In genomic region chr11:35785287-35786167, GRCh38 we compare ENCODE assay signal across 12 cellular contexts.
DNase-seq lines count a peak whose midpoint lies in the region; ATAC-seq, FAIRE-seq and TF ChIP-seq lines count a peak whose summit lies in the region.
"Had no signal": no experiment of that assay in that cellular context is flagged by ENCODE, and none has a peak within 500 bp of the region (broad histone marks: within the 10 kb centered on the region; RNA-seq: fewer than 3 reads in every experiment).

No MANE protein-coding gene starts in this region.

- no peak for TF ChIP-seq POLR2A in Peyer's patch (IDR thresholded peaks at IDR 0.05)

- DNase-seq in activated CD4-positive, alpha-beta T cell treated with anti-CD3 and anti-CD28 coated beads for 36 hours, result no peak
- no peak for DNase-seq in activated CD4-positive, alpha-beta T cell treated with anti-CD3 and anti-CD28 coated beads, Interleukin-2, amount 50 U/mL, for 48 hours
- DNase-seq in RWPE2 (ENCODE audit: low spot score) (no peak), osteocyte (ENCODE audit: extremely low spot score, unreplicated experiment) (no peak), kidney (no peak), Peyer's patch (no peak)
- DNase-seq: amygdala had no signal

- no peaks in the 10 kb centered on the region for H3K27me3 Mint-ChIP-seq in activated CD4-positive, alpha-beta T cell treated with anti-CD3 and anti-CD28 coated beads for 36 hours
- no peaks in the 10 kb centered on the region for H3K27me3 Mint-ChIP-seq in osteocyte (ENCODE audit: unreplicated experiment)

- FAIRE-seq in kidney (lab: Jason Lieb, UNC), result no peak
- FAIRE-seq: A204.1, GM12891 had no signal

- H3K9me3 ChIP-seq in RWPE2 (ENCODE audit: severe bottlenecking) (no peaks in the 10 kb centered on the region), kidney (ENCODE audit: control insufficient read depth in 1 of 2, low read length in 2 of 2) (no peaks in the 10 kb centered on the region), Peyer's patch (no peaks in the 10 kb centered on the region)

- no peaks in the 10 kb centered on the region for H3K9me3 Mint-ChIP-seq in activated CD4-positive, alpha-beta T cell treated with anti-CD3 and anti-CD28 coated beads for 36 hours (ENCODE audit: low read depth)
- H3K9me3 Mint-ChIP-seq in osteocyte (ENCODE audit: unreplicated experiment), result no peaks in the 10 kb centered on the region
- H3K9me3 Mint-ChIP-seq: neural progenitor cell had no signal

- no peak overlapping the region for H3K4me3 ChIP-seq in RWPE2 (ENCODE audit: severe bottlenecking)
- H3K4me3 ChIP-seq in kidney (ENCODE audit: low read length in 2 of 2), result no peak overlapping the region
- no peak overlapping the region for H3K4me3 ChIP-seq in Peyer's patch
- H3K4me3 ChIP-seq: neural progenitor cell had no signal

- peaks cover 54% of the 10 kb centered on the region for H3K4me1 Mint-ChIP-seq in activated CD4-positive, alpha-beta T cell treated with anti-CD3 and anti-CD28 coated beads for 36 hours
- peaks cover 60% of the 10 kb centered on the region for H3K4me1 Mint-ChIP-seq in osteocyte (ENCODE audit: unreplicated experiment)

- H3K4me3 Mint-ChIP-seq in activated CD4-positive, alpha-beta T cell treated with anti-CD3 and anti-CD28 coated beads for 36 hours, result no peak overlapping the region
- no peak overlapping the region for H3K4me3 Mint-ChIP-seq in osteocyte (ENCODE audit: unreplicated experiment)
- H3K4me3 Mint-ChIP-seq: neural progenitor cell had no signal

- intact Hi-C loops in activated CD4-positive, alpha-beta T cell treated with anti-CD3 and anti-CD28 coated beads for 36 hours (cut with DNase I, micrococcal nuclease), result no loop called here
- intact Hi-C loops in kidney (cut with DNase I), result no loop called here

- H3K36me3 ChIP-seq in RWPE2 (ENCODE audit: low read depth), result no peaks in the 10 kb centered on the region
- H3K36me3 ChIP-seq in kidney (ENCODE audit: control insufficient read depth in 1 of 2, insufficient read depth in 2 of 2, low read length in 2 of 2), result no peaks in the 10 kb centered on the region
- no peaks in the 10 kb centered on the region for H3K36me3 ChIP-seq in Peyer's patch
- H3K36me3 ChIP-seq: neural progenitor cell had no signal

- H3K27ac Mint-ChIP-seq in activated CD4-positive, alpha-beta T cell treated with anti-CD3 and anti-CD28 coated beads for 36 hours, result no peak overlapping the region
- H3K27ac Mint-ChIP-seq in osteocyte (ENCODE audit: unreplicated experiment), result peak overlapping the region; percentile 71

- POLR2A ChIA-PET in activated CD4-positive, alpha-beta T cell treated with anti-CD3 and anti-CD28 coated beads for 36 hours (lab: Charles Lee), result interaction anchor here (0.7 kb wide), 1 partner anchor 626 kb away, joined by 4 read pairs; no protein-coding TSS in a partner anchor

- peak; percentile 92 for ATAC-seq in activated CD4-positive, alpha-beta T cell treated with anti-CD3 and anti-CD28 coated beads for 36 hours
- ATAC-seq in HG02870 (IDR thresholded peaks at IDR 0.05; ENCODE audit: unreplicated experiment) (peak; percentile 60), RWPE2 (ENCODE audit: low read depth) (peak; percentile 53; the same call in 2 of the 3 replicates), HG03565 (IDR thresholded peaks at IDR 0.05; ENCODE audit: unreplicated experiment) (no peak)

- H3K27me3 ChIP-seq in RWPE2 (ENCODE audit: insufficient read depth, poor library complexity, severe bottlenecking), result no peaks in the 10 kb centered on the region
- no peaks in the 10 kb centered on the region for H3K27me3 ChIP-seq in Peyer's patch
- H3K27me3 ChIP-seq: neural progenitor cell had no signal

- peak overlapping the region; percentile 18 for H3K27ac ChIP-seq in RWPE2 (ENCODE audit: poor library complexity, severe bottlenecking)
- H3K27ac ChIP-seq in kidney (ENCODE audit: low read depth in 2 of 2, low read length in 2 of 2), result no peak overlapping the region
- no peak overlapping the region for H3K27ac ChIP-seq in Peyer's patch
- H3K27ac ChIP-seq: neural progenitor cell had no signal

- H3K36me3 Mint-ChIP-seq in activated CD4-positive, alpha-beta T cell treated with anti-CD3 and anti-CD28 coated beads for 36 hours (ENCODE audit: low read depth), result peaks cover 8% of the 10 kb centered on the region
- H3K36me3 Mint-ChIP-seq in osteocyte (ENCODE audit: unreplicated experiment), result no peaks in the 10 kb centered on the region

- CTCF ChIA-PET in activated CD4-positive, alpha-beta T cell treated with anti-CD3 and anti-CD28 coated beads for 36 hours (lab: Charles Lee), result interaction anchor here (0.6 to 1.6 kb wide), 3 partner anchors 10 to 106 kb away, joined by 3 to 4 read pairs (median 3); no protein-coding TSS in a partner anchor

- no peak overlapping the region for H3K9ac ChIP-seq in kidney (ENCODE audit: low read length in 2 of 2)
- H3K9ac ChIP-seq: neural progenitor cell had no signal

- H3K4me1 ChIP-seq in RWPE2 (ENCODE audit: insufficient read depth, poor library complexity, severe bottlenecking), result peaks cover 26% of the 10 kb centered on the region
- H3K4me1 ChIP-seq in kidney (ENCODE audit: control insufficient read depth in 1 of 2, insufficient read depth in 1 of 2, low read depth in 1 of 2, low read length in 2 of 2), result peaks cover 9 to 10% of the 10 kb centered on the region in 2 donors
- H3K4me1 ChIP-seq in Peyer's patch, result no peaks in the 10 kb centered on the region

- TF ChIP-seq CTCF in RWPE2 (IDR thresholded peaks at IDR 0.05; ENCODE audit: poor library complexity, severe bottlenecking), result no peak
- no peak for TF ChIP-seq CTCF in osteocyte (IDR thresholded peaks at IDR 0.05)
- TF ChIP-seq CTCF in kidney (IDR thresholded peaks at IDR 0.05; ENCODE audit: borderline replicate concordance, extremely low read depth, insufficient read depth), result no peak
- no peak for TF ChIP-seq CTCF in Peyer's patch (IDR thresholded peaks at IDR 0.05)
